Comparison of ENCODE assay signal across 7 cellular contexts in the genomic region with DNA sequence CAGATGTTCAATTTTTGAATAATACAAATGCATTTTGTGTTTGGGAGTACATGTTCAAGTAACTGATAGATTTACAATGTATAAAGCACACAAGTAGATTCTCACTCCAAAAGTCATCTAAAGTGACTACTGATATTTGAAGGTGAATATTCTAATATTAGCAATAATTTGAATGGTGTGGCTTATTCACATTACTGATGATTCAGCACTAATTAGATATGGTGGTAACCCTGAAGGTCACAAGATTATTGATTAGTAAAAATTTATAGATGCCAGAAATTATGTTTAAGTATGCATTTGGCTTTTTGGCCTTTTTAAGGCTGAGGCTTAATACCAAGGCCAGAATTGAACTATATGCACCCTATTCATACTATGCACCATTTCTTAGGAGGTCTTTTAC. TPM values are rescaled to one million over a fixed set of nuclear protein-coding genes. Genes with fewer than 3 reads are reported as not detected.
"Had no signal": no experiment of that assay in that cellular context is flagged by ENCODE, and none has a peak within 500 bp of the region (broad histone marks: within the 10 kb centered on the region; RNA-seq: fewer than 3 reads in every experiment).

No MANE protein-coding gene starts in this region.

- H3K4me3 ChIP-seq: GM23248 had no signal

- DNase-seq: GM23248, GOT3, H9, HCEC 1CT, KG1 had no signal

- H3K27ac ChIP-seq: GM23248, HL-60 had no signal

- H3K9ac ChIP-seq: GM23248 had no signal

- H2AFZ ChIP-seq: GM23248 had no signal

- FAIRE-seq: H54 had no signal

RNA-seq across cellular contexts. Expression of a gene that starts 52.4 kb away (rescaled TPM):
- total RNA-seq: GM23248 had no signal
